In genomic region chr3:19474169-19474568, GRCh38 we compare ENCODE assay signal across 20 cellular contexts.
DNase-seq lines count a peak whose midpoint lies in the region; ATAC-seq and TF ChIP-seq lines count a peak whose summit lies in the region.
"Had no signal": no experiment of that assay in that cellular context is flagged by ENCODE, and none has a peak within 500 bp of the region (broad histone marks: within the 10 kb centered on the region; RNA-seq: fewer than 3 reads in every experiment).

No MANE protein-coding gene starts in this region.

- H3K27ac ChIP-seq in adrenal gland: no peak overlapping the region

- peak overlapping the region; percentile 73; the same call in 1 of the 2 replicates for H3K27ac Mint-ChIP-seq in WTC11
- no peak overlapping the region for H3K27ac Mint-ChIP-seq in activated CD4-positive, alpha-beta T cell treated with anti-CD3 and anti-CD28 coated beads for 36 hours
- H3K27ac Mint-ChIP-seq: CD8-positive, alpha-beta memory T cell had no signal

- peaks cover 43% of the 10 kb centered on the region for H3K4me1 Mint-ChIP-seq in WTC11
- H3K4me1 Mint-ChIP-seq in activated CD4-positive, alpha-beta T cell treated with anti-CD3 and anti-CD28 coated beads for 36 hours: no peaks in the 10 kb centered on the region
- H3K4me1 Mint-ChIP-seq: CD8-positive, alpha-beta memory T cell had no signal

- H3K4me3 Mint-ChIP-seq in WTC11: no peak overlapping the region
- H3K4me3 Mint-ChIP-seq in activated CD4-positive, alpha-beta T cell treated with anti-CD3 and anti-CD28 coated beads for 36 hours: no peak overlapping the region
- H3K4me3 Mint-ChIP-seq: CD8-positive, alpha-beta memory T cell had no signal

- no peaks in the 10 kb centered on the region for H3K27me3 Mint-ChIP-seq in WTC11 (ENCODE audit: low read depth)
- H3K27me3 Mint-ChIP-seq in activated CD4-positive, alpha-beta T cell treated with anti-CD3 and anti-CD28 coated beads for 36 hours: no peaks in the 10 kb centered on the region
- H3K27me3 Mint-ChIP-seq: CD8-positive, alpha-beta memory T cell had no signal

- H3K27me3 ChIP-seq in H7 (ENCODE audit: control insufficient read depth, insufficient read depth, low read length) (no peaks in the 10 kb centered on the region), adrenal gland (no peaks in the 10 kb centered on the region)

- POLR2A ChIA-PET in WTC11 (lab: Charles Lee): no interaction called here
- POLR2A ChIA-PET in activated CD4-positive, alpha-beta T cell treated with anti-CD3 and anti-CD28 coated beads for 36 hours (lab: Charles Lee): no interaction called here

- H3K36me3 Mint-ChIP-seq in WTC11: peaks cover 20% of the 10 kb centered on the region
- H3K36me3 Mint-ChIP-seq in activated CD4-positive, alpha-beta T cell treated with anti-CD3 and anti-CD28 coated beads for 36 hours (ENCODE audit: low read depth): no peaks in the 10 kb centered on the region
- H3K36me3 Mint-ChIP-seq: CD8-positive, alpha-beta memory T cell had no signal

- intact Hi-C loops in activated CD4-positive, alpha-beta T cell treated with anti-CD3 and anti-CD28 coated beads for 36 hours (cut with DNase I, micrococcal nuclease): no loop called here
- intact Hi-C loops in adrenal gland (cut with DNase I): no loop called here

- peaks cover 22% of the 10 kb centered on the region for H3K9me3 Mint-ChIP-seq in WTC11
- no peaks in the 10 kb centered on the region for H3K9me3 Mint-ChIP-seq in activated CD4-positive, alpha-beta T cell treated with anti-CD3 and anti-CD28 coated beads for 36 hours (ENCODE audit: low read depth)
- H3K9me3 Mint-ChIP-seq: CD8-positive, alpha-beta memory T cell had no signal

- no peak for TF ChIP-seq POLR2A in adrenal gland (IDR thresholded peaks at IDR 0.05)

- H3K4me3 ChIP-seq in H7 (ENCODE audit: insufficient read depth, low read depth, low read length) (no peak overlapping the region), adrenal gland (no peak overlapping the region)

- peak; percentile 87 for ATAC-seq in WTC11
- ATAC-seq in activated CD4-positive, alpha-beta T cell treated with anti-CD3 and anti-CD28 coated beads for 36 hours: no peak
- ATAC-seq: HCT116, PC-3 had no signal

- H3K4me1 ChIP-seq in adrenal gland (replicated peaks in 1 of 2): no peaks in the 10 kb centered on the region

- peak; percentile 4 to 31 for DNase-seq in NCI-H2081 (lab: John Stamatoyannopoulos, UW)
- DNase-seq in NCI-H2081 treated with DMSO at 0.1 percent for 48 hours (lab: John Stamatoyannopoulos, UW): no peak
- peak; percentile 8 for DNase-seq in H7
- DNase-seq in WTC11 (ENCODE audit: low spot score): no peak
- peak; percentile 2 to 21 for DNase-seq in hippocampal formation (lab: John Stamatoyannopoulos, UW)
- no peak for DNase-seq in activated CD4-positive, alpha-beta T cell treated with anti-CD3 and anti-CD28 coated beads for 36 hours
- DNase-seq in adrenal gland: no peak
- DNase-seq in SW480 (ENCODE audit: low spot score): no peak
- DNase-seq: 8988T; CD8-positive, alpha-beta memory T cell; KBM-7; MM.1S; NCI-H1048; NCI-H1417 treated with DMSO at 0.1 percent for 48 hours; NCI-H2029 treated with DMSO at 0.1 percent for 48 hours; NCI-H510A; NCI-H774; PC-3; Right ventricle myocardium superior had no signal

- no peak for TF ChIP-seq CTCF in WTC11 (IDR thresholded peaks at IDR 0.05)
- no peak for TF ChIP-seq CTCF in adrenal gland (IDR thresholded peaks at IDR 0.05)

- H3K36me3 ChIP-seq in H7 (replicated peaks; ENCODE audit: control insufficient read depth, insufficient read depth, low read length) (no peaks in the 10 kb centered on the region), adrenal gland (replicated peaks in 1 of 2) (no peaks in the 10 kb centered on the region)

- CTCF ChIA-PET in WTC11 (lab: Charles Lee): no interaction called here
- CTCF ChIA-PET in activated CD4-positive, alpha-beta T cell treated with anti-CD3 and anti-CD28 coated beads for 36 hours (lab: Charles Lee): no interaction called here

- WGBS in adrenal gland, 4 donors: 57 to 65% (median 63%) methylated on average over 3 of the region's 3 CpGs

- no peaks in the 10 kb centered on the region for H3K9me3 ChIP-seq in adrenal gland (replicated peaks in 1 of 3)

TF ChIP-seq in WTC11, 78 proteins besides CTCF, POLR2A, EP300 and RAD21:
- no peak for TF ChIP-seq E2F1 (CRISPR knock-in tag; IDR thresholded peaks at IDR 0.05)
- no peak for TF ChIP-seq E2F4 (CRISPR knock-in tag; IDR thresholded peaks at IDR 0.05; ENCODE audit: borderline replicate concordance, low read depth)
- TF ChIP-seq RELA (CRISPR knock-in tag; IDR thresholded peaks at IDR 0.05; ENCODE audit: borderline replicate concordance): no peak
- no peak for TF ChIP-seq ZNF232 (CRISPR knock-in tag; IDR thresholded peaks at IDR 0.05)
- TF ChIP-seq GTF2I (CRISPR knock-in tag; conservative IDR thresholded peaks at IDR 0.05): no peak
- no peak for TF ChIP-seq TCF7 (CRISPR knock-in tag; IDR thresholded peaks at IDR 0.05; ENCODE audit: low read depth)
- TF ChIP-seq JUN (CRISPR knock-in tag; IDR thresholded peaks at IDR 0.05): no peak
- TF ChIP-seq RORB (CRISPR knock-in tag; IDR thresholded peaks at IDR 0.05): no peak
- TF ChIP-seq MYBL2 (CRISPR knock-in tag; IDR thresholded peaks at IDR 0.05): no peak
TF ChIP-seq in WTC11: peak in this region for 0.

Comparison
In these comparisons a context has a peak if more than half of its experiments do, and no peak if none do; other contexts are left out.
1. DNase-seq: peak in NCI-H2081 (2 of 2), H7 (single experiment) and hippocampal formation (2 of 2); none in NCI-H2081 treated with DMSO at 0.1 percent for 48 hours (single experiment), WTC11 (single experiment), activated CD4-positive, alpha-beta T cell treated with anti-CD3 and anti-CD28 coated beads for 36 hours (single experiment), adrenal gland (0 of 7) and SW480 (single experiment).